29 cellular contexts compared by ENCODE assay signal in the genomic region with DNA sequence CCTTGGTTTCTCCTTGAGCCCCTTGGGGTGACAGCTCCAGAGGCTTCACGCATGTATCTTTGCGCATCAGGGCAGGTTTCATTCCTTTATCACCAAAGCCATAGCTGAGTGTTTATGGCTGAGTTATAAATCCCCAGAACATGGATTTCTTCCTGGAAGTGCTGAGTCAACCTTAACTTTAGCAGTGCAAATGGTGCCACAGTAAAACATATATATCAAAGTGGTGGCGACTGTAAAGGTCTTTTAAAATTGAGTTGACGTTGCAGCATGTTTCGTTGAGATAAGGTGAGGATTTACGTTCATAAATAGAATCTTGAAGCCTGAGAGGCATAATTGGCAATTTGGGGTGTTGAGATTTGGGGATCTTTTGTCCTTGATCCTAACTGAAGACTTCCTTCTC.
"Had no signal": no experiment of that assay in that cellular context is flagged by ENCODE, and none has a peak within 500 bp of the region (broad histone marks: within the 10 kb centered on the region; RNA-seq: fewer than 3 reads in every experiment).

No MANE protein-coding gene starts in this region.

- H3K27me3 Mint-ChIP-seq: stimulated activated memory B cell treated with anti-CD40 and anti-IgM and Interleukin-4, amounts not matched to agents 10 μg/mL and 1 μg/mL and 100 μg/mL, for 72 hours; stimulated activated naive CD8-positive, alpha-beta T cell treated with anti-CD3 and anti-CD28 coated beads, Interleukin-15, amount 100 ng/mL, for 72 hours; stimulated activated naive CD8-positive, alpha-beta T cell treated with anti-CD3 and anti-CD28 coated beads, Interleukin-15, Interleukin-2, amounts not matched to agents 100 ng/mL and 50 ng/mL, for 24 hours had no signal

- H3K9me3 Mint-ChIP-seq: stimulated activated effector memory CD8-positive, alpha-beta T cell treated with anti-CD3 and anti-CD28 coated beads, Interleukin-12 subunit alpha, Interleukin-12 subunit beta, amount 100 ng/mL, for 72 hours; stimulated activated naive CD8-positive, alpha-beta T cell treated with anti-CD3 and anti-CD28 coated beads, Interleukin-15, amount 100 ng/mL, for 72 hours; stimulated activated naive CD8-positive, alpha-beta T cell treated with anti-CD3 and anti-CD28 coated beads, Interleukin-15, Interleukin-2, amounts not matched to agents 100 ng/mL and 50 ng/mL, for 24 hours; type B pancreatic cell had no signal

- H3K27me3 ChIP-seq: stomach, suprapubic skin, testis, thyroid gland, tibial artery, tibial nerve, transverse colon, upper lobe of left lung, upper lobe of right lung, uterus, vagina had no signal

- H3K4me1 ChIP-seq: stomach, suprapubic skin, testis, thyroid gland, tibial artery, tibial nerve, transverse colon, upper lobe of left lung, upper lobe of right lung, uterus, vagina had no signal

- H3K27ac Mint-ChIP-seq: stimulated activated effector memory CD8-positive, alpha-beta T cell treated with anti-CD3 and anti-CD28 coated beads, Interleukin-12 subunit alpha, Interleukin-12 subunit beta, amount 100 ng/mL, for 72 hours; stimulated activated memory B cell treated with anti-CD40 and anti-IgM and Interleukin-4, amounts not matched to agents 10 μg/mL and 1 μg/mL and 100 μg/mL, for 72 hours; stimulated activated naive B cell treated with anti-CD40 and anti-IgM and Interleukin-4, amounts not matched to agents 10 μg/mL and 1 μg/mL and 100 μg/mL, for 72 hours; stimulated activated naive CD8-positive, alpha-beta T cell treated with anti-CD3 and anti-CD28 coated beads, Interleukin-15, amount 100 ng/mL, for 72 hours; stimulated activated naive CD8-positive, alpha-beta T cell treated with anti-CD3 and anti-CD28 coated beads, Interleukin-15, Interleukin-2, amounts not matched to agents 100 ng/mL and 50 ng/mL, for 24 hours; type B pancreatic cell had no signal

- H3K36me3 Mint-ChIP-seq: stimulated activated effector memory CD8-positive, alpha-beta T cell treated with anti-CD3 and anti-CD28 coated beads, Interleukin-12 subunit alpha, Interleukin-12 subunit beta, amount 100 ng/mL, for 72 hours; stimulated activated memory B cell treated with anti-CD40 and anti-IgM and Interleukin-4, amounts not matched to agents 10 μg/mL and 1 μg/mL and 100 μg/mL, for 72 hours; stimulated activated naive B cell treated with anti-CD40 and anti-IgM and Interleukin-4, amounts not matched to agents 10 μg/mL and 1 μg/mL and 100 μg/mL, for 72 hours; type B pancreatic cell had no signal

- DNase-seq: stimulated activated CD4-positive, alpha-beta T cell treated with anti-CD3 and anti-CD28 coated beads, Interleukin-2, amount 100 ng/mL, for 48 hours; stimulated activated CD4-positive, alpha-beta T cell treated with anti-CD3 and anti-CD28 coated beads, Interleukin-4, amount 100 ng/mL, for 1 hour; stimulated activated CD4-positive, alpha-beta T cell treated with anti-CD3 and anti-CD28 coated beads, Interleukin-4, amount 100 ng/mL, for 24 hours; stimulated activated CD4-positive, alpha-beta T cell treated with anti-CD3 and anti-CD28 coated beads, Interleukin-4, amount 100 ng/mL, for 4 hours; stimulated activated CD8-positive, alpha-beta memory T cell treated with anti-CD3 and anti-CD28 coated beads, Interleukin-4, amount 100 ng/mL, for 48 hours; stimulated activated naive B cell treated with anti-CD40 and anti-IgM and Interleukin-4, amounts not matched to agents 10 μg/mL and 1 μg/mL and 100 μg/mL, for 72 hours; stimulated activated naive CD4-positive, alpha-beta T cell; stimulated activated naive CD4-positive, alpha-beta T cell treated with Interleukin-2 at 50 U/mL for 16 hours; stimulated activated naive CD8-positive, alpha-beta T cell treated with anti-CD3 and anti-CD28 coated beads, Interleukin-15, amount 100 ng/mL, for 72 hours; stimulated activated naive CD8-positive, alpha-beta T cell treated with anti-CD3 and anti-CD28 coated beads, Interleukin-15, Interleukin-2, amounts not matched to agents 100 U/mL and 50 U/mL, for 24 hours; stomach; substantia nigra; testis; thyroid gland; tibial artery; transverse colon; trophoblast cell; upper lobe of left lung; upper lobe of right lung; uterus had no signal

- FAIRE-seq: urothelium cell line had no signal

- H3K4me3 Mint-ChIP-seq: stimulated activated effector memory CD8-positive, alpha-beta T cell treated with anti-CD3 and anti-CD28 coated beads, Interleukin-12 subunit alpha, Interleukin-12 subunit beta, amount 100 ng/mL, for 72 hours; stimulated activated memory B cell treated with anti-CD40 and anti-IgM and Interleukin-4, amounts not matched to agents 10 μg/mL and 1 μg/mL and 100 μg/mL, for 72 hours; stimulated activated naive B cell treated with anti-CD40 and anti-IgM and Interleukin-4, amounts not matched to agents 10 μg/mL and 1 μg/mL and 100 μg/mL, for 72 hours; stimulated activated naive CD8-positive, alpha-beta T cell treated with anti-CD3 and anti-CD28 coated beads, Interleukin-15, amount 100 ng/mL, for 72 hours; stimulated activated naive CD8-positive, alpha-beta T cell treated with anti-CD3 and anti-CD28 coated beads, Interleukin-15, Interleukin-2, amounts not matched to agents 100 ng/mL and 50 ng/mL, for 24 hours; type B pancreatic cell had no signal

- H3K36me3 ChIP-seq: stomach, suprapubic skin, thoracic aorta, thyroid gland, tibial artery, tibial nerve, transverse colon, upper lobe of left lung, upper lobe of right lung, uterus, vagina had no signal

- H3K4me3 ChIP-seq: stomach, suprapubic skin, testis, thoracic aorta, thyroid gland, tibial artery, tibial nerve, transverse colon, upper lobe of left lung, upper lobe of right lung, uterus, vagina had no signal

- H3K9me3 ChIP-seq: stomach, suprapubic skin, testis, thoracic aorta, thyroid gland, tibial artery, tibial nerve, transverse colon, upper lobe of left lung, upper lobe of right lung, uterus, vagina had no signal

- H3K27ac ChIP-seq: stomach, suprapubic skin, testis, thoracic aorta, thyroid gland, tibial artery, tibial nerve, transverse colon, upper lobe of left lung, upper lobe of right lung, uterus, vagina had no signal

- ATAC-seq: stimulated activated effector memory CD8-positive, alpha-beta T cell treated with anti-CD3 and anti-CD28 coated beads, Interleukin-12 subunit alpha, Interleukin-12 subunit beta, amount 100 ng/mL, for 72 hours; stimulated activated memory B cell treated with anti-CD40 and anti-IgM and Interleukin-4, amounts not matched to agents 10 μg/mL and 1 μg/mL and 100 μg/mL, for 72 hours; stimulated activated naive B cell treated with anti-CD40 and anti-IgM and Interleukin-4, amounts not matched to agents 10 μg/mL and 1 μg/mL and 100 μg/mL, for 72 hours; stimulated activated naive CD8-positive, alpha-beta T cell treated with anti-CD3 and anti-CD28 coated beads, Interleukin-15, amount 100 ng/mL, for 72 hours; stimulated activated naive CD8-positive, alpha-beta T cell treated with anti-CD3 and anti-CD28 coated beads, Interleukin-15, Interleukin-2, amounts not matched to agents 100 U/mL and 50 U/mL, for 24 hours; upper lobe of right lung had no signal

- H3K4me1 Mint-ChIP-seq: stimulated activated effector memory CD8-positive, alpha-beta T cell treated with anti-CD3 and anti-CD28 coated beads, Interleukin-12 subunit alpha, Interleukin-12 subunit beta, amount 100 ng/mL, for 72 hours; stimulated activated memory B cell treated with anti-CD40 and anti-IgM and Interleukin-4, amounts not matched to agents 10 μg/mL and 1 μg/mL and 100 μg/mL, for 72 hours; stimulated activated naive B cell treated with anti-CD40 and anti-IgM and Interleukin-4, amounts not matched to agents 10 μg/mL and 1 μg/mL and 100 μg/mL, for 72 hours; stimulated activated naive CD8-positive, alpha-beta T cell treated with anti-CD3 and anti-CD28 coated beads, Interleukin-15, amount 100 ng/mL, for 72 hours had no signal
